ENCODE assay signal across 8 cellular contexts in genomic region chr7:75485979-75486643, GRCh38. TPM values are rescaled to one million over a fixed set of nuclear protein-coding genes. Genes with fewer than 3 reads are reported as not detected.
A peak's percentile ranks its signal among the peaks of the same experiment; 100 is the strongest.
DNase-seq lines count a peak whose midpoint lies in the region; ATAC-seq and TF ChIP-seq lines count a peak whose summit lies in the region.
"Not testable (repeated sequence)": the region's sequence is repeated elsewhere in the genome, so short reads cannot be mapped to it uniquely, and the experiment has no call there.

Gene POM121C (minus strand): TSS chr7:75486299. CDS start chr7:75441496, 44,803 bp downstream.

- H3K4me2 ChIP-seq in BLaER1: peak within 1 kb of the TSS; percentile 71

- H3K27me3 Mint-ChIP-seq in activated CD4-positive, alpha-beta T cell treated with anti-CD3 and anti-CD28 coated beads, Interleukin-2, amount 10 ng/mL, durations not matched to agents 24 days and 14 days: not testable (repeated sequence)

- peaks cover 16% of the 10 kb centered on the region for H3K36me3 Mint-ChIP-seq in activated CD4-positive, alpha-beta T cell treated with anti-CD3 and anti-CD28 coated beads, Interleukin-2, amount 10 ng/mL, durations not matched to agents 24 days and 14 days (ENCODE audit: low read depth)

- H3K27ac ChIP-seq in BLaER1: peak within 1 kb of the TSS; percentile 88
- H3K27ac ChIP-seq in coronary artery: peak within 1 kb of the TSS; percentile 86 to 92
- peak within 1 kb of the TSS; percentile 78 to 82 for H3K27ac ChIP-seq in left lung

- H3K9ac ChIP-seq in BLaER1: peak within 1 kb of the TSS; percentile 90

- peak; percentile 96 for ATAC-seq in GM19328 (IDR thresholded peaks at IDR 0.05; ENCODE audit: unreplicated experiment)
- ATAC-seq in HG03469 (IDR thresholded peaks at IDR 0.05; ENCODE audit: unreplicated experiment): peak; percentile 89
- ATAC-seq in left lung: peak; percentile 100

- peaks cover 13% of the 10 kb centered on the region for H3K36me3 ChIP-seq in BLaER1
- H3K36me3 ChIP-seq in left lung: not testable (repeated sequence)

- peak within 1 kb of the TSS; percentile 97 for H3K4me3 Mint-ChIP-seq in activated CD4-positive, alpha-beta T cell treated with anti-CD3 and anti-CD28 coated beads, Interleukin-2, amount 10 ng/mL, durations not matched to agents 24 days and 14 days

- H4K20me1 ChIP-seq in BLaER1: not testable (repeated sequence)

- not testable (repeated sequence) for H3K27me3 ChIP-seq in BLaER1, left lung

- H3K9me3 ChIP-seq in BLaER1, left lung: not testable (repeated sequence)

- H3K27ac Mint-ChIP-seq in activated CD4-positive, alpha-beta T cell treated with anti-CD3 and anti-CD28 coated beads, Interleukin-2, amount 10 ng/mL, durations not matched to agents 24 days and 14 days: peak within 1 kb of the TSS; percentile 88

- peak within 1 kb of the TSS; percentile 85 for H3K4me3 ChIP-seq in BLaER1
- peak within 1 kb of the TSS; percentile 90 for H3K4me3 ChIP-seq in coronary artery
- peak within 1 kb of the TSS; percentile 74 to 79 for H3K4me3 ChIP-seq in left lung

- DNase-seq in NCI-H526 treated with DMSO at 0.1 percent for 48 hours (lab: John Stamatoyannopoulos, UW) (peak; percentile 76), coronary artery (ENCODE audit: low spot score) (peak; percentile 95), left lung (peak; percentile 92 to 98)
- DNase-seq in activated CD4-positive, alpha-beta T cell treated with anti-CD3 and anti-CD28 coated beads, Interleukin-2, amount 10 ng/mL, durations not matched to agents 24 days and 14 days: peak; percentile 95
- DNase-seq in stimulated activated CD4-positive, alpha-beta T cell treated with anti-CD3 and anti-CD28 coated beads, Interleukin-2, amount 100 ng/mL, for 4 hours (ENCODE audit: low read depth): peak; percentile 78

- H3K4me1 Mint-ChIP-seq in activated CD4-positive, alpha-beta T cell treated with anti-CD3 and anti-CD28 coated beads, Interleukin-2, amount 10 ng/mL, durations not matched to agents 24 days and 14 days: not testable (repeated sequence)

- not testable (repeated sequence) for TF ChIP-seq CTCF in coronary artery (IDR thresholded peaks at IDR 0.05); left lung (IDR thresholded peaks at IDR 0.05)

- intact Hi-C loops in activated CD4-positive, alpha-beta T cell treated with anti-CD3 and anti-CD28 coated beads, Interleukin-2, amount 10 ng/mL, durations not matched to agents 24 days and 14 days (cut with micrococcal nuclease); left lung (cut with DNase I): not testable (repeated sequence)

- H3K4me1 ChIP-seq in BLaER1, left lung: not testable (repeated sequence)

- H3K9me3 Mint-ChIP-seq in activated CD4-positive, alpha-beta T cell treated with anti-CD3 and anti-CD28 coated beads, Interleukin-2, amount 10 ng/mL, durations not matched to agents 24 days and 14 days: not testable (repeated sequence)

RNA-seq across cellular contexts. Expression of gene POM121C, which starts in this region (rescaled TPM):
- total RNA-seq in activated CD4-positive, alpha-beta T cell treated with anti-CD3 and anti-CD28 coated beads, Interleukin-2, amount 10 ng/mL, durations not matched to agents 24 days and 14 days: 90.1 and 93.6 TPM in 2 replicates
- total RNA-seq in left lung: 10 to 100 TPM; 32.0 to 43.1 TPM

Comparison
In these comparisons a context has a peak if more than half of its experiments do, and no peak if none do; other contexts are left out.
1. Peak in every context shown above with its lines: DNase-seq, ATAC-seq, H3K4me3 ChIP-seq and H3K27ac ChIP-seq.